Comparison of ENCODE assay signal across 18 cellular contexts in genomic region chr16:7344806-7345416, GRCh38. TPM values are rescaled to one million over a fixed set of nuclear protein-coding genes. Genes with fewer than 3 reads are reported as not detected.
"Had no signal": no experiment of that assay in that cellular context is flagged by ENCODE, and none has a peak within 500 bp of the region (broad histone marks: within the 10 kb centered on the region; RNA-seq: fewer than 3 reads in every experiment).

No MANE protein-coding gene starts in this region.

- DNase-seq: activated CD4-positive, alpha-beta T cell treated with anti-CD3 and anti-CD28 coated beads for 48 hours; activated CD8-positive, alpha-beta memory T cell treated with anti-CD3 and anti-CD28 coated beads, Interleukin-2, amount 50 U/mL, for 4 hours; activated CD8-positive, alpha-beta T cell treated with anti-CD3 and anti-CD28 coated beads for 36 hours; activated effector memory CD4-positive, alpha-beta T cell treated with anti-CD3 and anti-CD28 coated beads, Interleukin-2, amount 50 U/mL, for 16 hours; activated T-cell treated with anti-CD3 and anti-CD28 coated beads, Interleukin-2, amount 50 U/mL, for 48 hours; kidney glomerular epithelial cell; lower lobe of right lung; midbrain; small intestine; stimulated activated CD4-positive, alpha-beta T cell treated with anti-CD3 and anti-CD28 coated beads, Interleukin-4, amount 100 ng/mL, for 24 hours; stimulated activated CD8-positive, alpha-beta memory T cell treated with anti-CD3 and anti-CD28 coated beads, Interleukin-4, amount 100 ng/mL, for 48 hours; stimulated activated naive CD4-positive, alpha-beta T cell treated with Interleukin-2 at 50 U/mL for 16 hours; transverse colon had no signal

- H3K27ac ChIP-seq: coronary artery, esophagus muscularis mucosa, lower lobe of right lung, transverse colon, vagina had no signal

- ATAC-seq: activated CD8-positive, alpha-beta T cell treated with anti-CD3 and anti-CD28 coated beads for 36 hours; activated naive CD4-positive, alpha-beta T cell treated with anti-CD3 and anti-CD28 coated beads, Interleukin-2, amount 50 U/mL, for 72 hours; lower lobe of right lung had no signal

- H3K4me1 ChIP-seq: lower lobe of right lung, transverse colon, vagina had no signal

- H3K36me3 ChIP-seq: esophagus muscularis mucosa, lower lobe of right lung, transverse colon, vagina had no signal

- H3K4me3 ChIP-seq: coronary artery, esophagus muscularis mucosa, lower lobe of right lung, transverse colon, vagina had no signal

- H3K27me3 ChIP-seq: transverse colon, vagina had no signal

- H3K9me3 ChIP-seq: lower lobe of right lung, transverse colon, vagina had no signal

RNA-seq across cellular contexts. Expression of gene RBFOX1, which starts 12.3 kb away (rescaled TPM):
- total RNA-seq: activated CD8-positive, alpha-beta T cell treated with anti-CD3 and anti-CD28 coated beads for 36 hours; activated naive CD4-positive, alpha-beta T cell treated with anti-CD3 and anti-CD28 coated beads, Interleukin-2, amount 50 U/mL, for 72 hours; esophagus muscularis mucosa; glomerular endothelial cell; lower lobe of right lung had no signal
